In the genomic region with DNA sequence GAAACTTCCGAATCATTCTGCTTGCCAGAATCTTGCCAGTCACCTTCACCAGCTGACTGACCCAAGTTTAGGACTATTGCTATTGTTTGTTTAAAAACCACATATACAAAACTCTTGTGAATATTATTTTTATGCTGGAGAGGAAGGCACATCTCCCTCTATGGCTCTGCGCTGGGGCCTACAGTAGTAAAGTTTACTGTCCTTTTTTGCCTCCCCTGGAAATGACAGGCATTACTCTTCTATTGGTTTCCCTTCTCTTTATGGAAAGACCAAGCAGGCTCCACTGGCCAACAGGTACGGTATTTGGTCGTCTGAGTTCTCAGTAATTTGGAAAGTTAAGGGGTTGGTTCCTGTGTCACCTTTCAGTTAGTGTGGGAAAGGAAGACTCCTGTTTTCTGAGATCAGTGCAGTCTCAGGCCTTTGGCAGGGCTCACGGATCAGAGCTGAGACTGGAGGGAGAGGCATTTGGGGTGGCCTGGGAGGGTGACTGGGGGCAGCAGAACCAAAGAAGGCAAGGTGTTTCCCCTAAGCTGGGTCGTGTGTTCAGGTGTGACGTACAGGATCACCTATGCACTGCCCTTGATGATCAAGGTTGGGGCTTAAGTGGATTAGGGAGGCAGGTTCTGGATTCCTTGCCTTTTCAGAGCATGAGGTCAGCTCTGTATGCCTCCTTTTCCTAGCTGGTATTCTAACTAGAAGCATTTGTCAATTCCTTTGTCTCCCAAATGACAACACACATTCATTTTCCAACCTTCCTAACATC, we compare ENCODE assay signal across 14 cellular contexts.
"Had no signal": no experiment of that assay in that cellular context is flagged by ENCODE, and none has a peak within 500 bp of the region (broad histone marks: within the 10 kb centered on the region; RNA-seq: fewer than 3 reads in every experiment).

No MANE protein-coding gene starts in this region.

- H3K36me3 Mint-ChIP-seq: activated naive CD8-positive, alpha-beta T cell treated with anti-CD3 and anti-CD28 coated beads for 36 hours; naive thymus-derived CD8-positive, alpha-beta T cell; stimulated activated naive B cell treated with anti-CD40 and anti-IgM and Interleukin-4, amounts not matched to agents 10 μg/mL and 1 μg/mL and 100 μg/mL, for 72 hours had no signal

- H3K4me1 Mint-ChIP-seq: activated naive CD8-positive, alpha-beta T cell treated with anti-CD3 and anti-CD28 coated beads for 36 hours; naive thymus-derived CD8-positive, alpha-beta T cell; stimulated activated naive B cell treated with anti-CD40 and anti-IgM and Interleukin-4, amounts not matched to agents 10 μg/mL and 1 μg/mL and 100 μg/mL, for 72 hours had no signal

- H3K27me3 Mint-ChIP-seq: activated naive CD8-positive, alpha-beta T cell treated with anti-CD3 and anti-CD28 coated beads for 36 hours; stimulated activated naive B cell treated with anti-CD40 and anti-IgM and Interleukin-4, amounts not matched to agents 10 μg/mL and 1 μg/mL and 100 μg/mL, for 72 hours had no signal

- H3K27ac Mint-ChIP-seq: activated naive CD8-positive, alpha-beta T cell treated with anti-CD3 and anti-CD28 coated beads for 36 hours; activated T-helper 1 cell treated with anti-CD3 and anti-CD28 coated beads, Interleukin-12 subunit alpha, Interleukin-12 subunit beta, Interleukin-2, Interleukin-4 antibody, amounts not matched to agents 30 ng/mL and 10 ng/mL and 1 ng/mL, durations not matched to agents 14 hours and 24 hours and 36 hours; naive thymus-derived CD8-positive, alpha-beta T cell; stimulated activated naive B cell treated with anti-CD40 and anti-IgM and Interleukin-4, amounts not matched to agents 10 μg/mL and 1 μg/mL and 100 μg/mL, for 72 hours had no signal

- FAIRE-seq: endothelial cell of umbilical vein had no signal

- H3K4me3 ChIP-seq: left lung, ovary, spleen had no signal

- H3K36me3 ChIP-seq: left lung, ovary, spleen had no signal

- H3K9me3 Mint-ChIP-seq: activated naive CD8-positive, alpha-beta T cell treated with anti-CD3 and anti-CD28 coated beads for 36 hours; activated T-helper 1 cell treated with anti-CD3 and anti-CD28 coated beads, Interleukin-12 subunit alpha, Interleukin-12 subunit beta, Interleukin-2, Interleukin-4 antibody, amounts not matched to agents 30 ng/mL and 10 ng/mL and 1 ng/mL, durations not matched to agents 14 hours and 24 hours and 36 hours; naive thymus-derived CD8-positive, alpha-beta T cell; stimulated activated naive B cell treated with anti-CD40 and anti-IgM and Interleukin-4, amounts not matched to agents 10 μg/mL and 1 μg/mL and 100 μg/mL, for 72 hours had no signal

- H3K9me3 ChIP-seq: left lung, ovary, spleen had no signal

- H3K27ac ChIP-seq: left lung, ovary, spleen had no signal

- H3K4me3 Mint-ChIP-seq: activated naive CD8-positive, alpha-beta T cell treated with anti-CD3 and anti-CD28 coated beads for 36 hours; activated T-helper 1 cell treated with anti-CD3 and anti-CD28 coated beads, Interleukin-12 subunit alpha, Interleukin-12 subunit beta, Interleukin-2, Interleukin-4 antibody, amounts not matched to agents 30 ng/mL and 10 ng/mL and 1 ng/mL, durations not matched to agents 14 hours and 24 hours and 36 hours; naive thymus-derived CD8-positive, alpha-beta T cell; stimulated activated naive B cell treated with anti-CD40 and anti-IgM and Interleukin-4, amounts not matched to agents 10 μg/mL and 1 μg/mL and 100 μg/mL, for 72 hours had no signal

- H3K27me3 ChIP-seq: left lung, ovary, spleen had no signal

- DNase-seq: activated CD8-positive, alpha-beta memory T cell treated with anti-CD3 and anti-CD28 coated beads for 24 hours; activated naive CD8-positive, alpha-beta T cell treated with anti-CD3 and anti-CD28 coated beads for 36 hours; amniotic stem cell; effector CD8-positive, alpha-beta T cell; hippocampal formation; left lung; naive thymus-derived CD8-positive, alpha-beta T cell; ovary; spleen; stimulated activated naive B cell treated with anti-CD40 and anti-IgM and Interleukin-4, amounts not matched to agents 10 μg/mL and 1 μg/mL and 100 μg/mL, for 72 hours had no signal

- ATAC-seq: activated CD4-positive, CD25-positive, alpha-beta regulatory T cell treated with anti-CD3 and anti-CD28 coated beads, Interleukin-2, amount 50 U/mL, for 24 hours; left lung; naive thymus-derived CD8-positive, alpha-beta T cell; sciatic nerve; stimulated activated naive B cell treated with anti-CD40 and anti-IgM and Interleukin-4, amounts not matched to agents 10 μg/mL and 1 μg/mL and 100 μg/mL, for 72 hours had no signal

- H3K4me1 ChIP-seq: left lung, spleen had no signal
